ENCODE assay signal across 27 cellular contexts in the genomic region with DNA sequence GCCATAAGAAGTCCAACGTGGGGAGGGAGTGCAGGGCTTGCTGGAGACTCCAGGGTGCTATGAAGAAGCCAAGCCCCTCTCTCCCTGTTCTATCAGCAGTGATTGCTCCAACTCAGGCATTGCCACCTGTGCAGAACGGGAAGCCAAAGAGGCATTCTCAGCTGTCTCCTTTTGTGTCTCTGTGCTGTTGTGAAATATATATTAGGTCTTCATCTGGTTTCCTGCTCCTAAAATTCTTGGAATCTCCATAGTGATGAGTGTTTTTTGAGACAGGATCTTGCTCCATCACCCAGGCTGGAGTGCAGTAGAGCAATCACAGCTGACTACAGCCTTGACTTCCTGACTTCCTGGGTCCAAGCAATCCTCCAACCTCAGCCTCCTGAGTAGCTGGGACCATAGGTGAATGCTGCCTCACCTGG. TPM values are rescaled to one million over a fixed set of nuclear protein-coding genes. Genes with fewer than 3 reads are reported as not detected.
DNase-seq lines count a peak whose midpoint lies in the region; ATAC-seq and TF ChIP-seq lines count a peak whose summit lies in the region.
"Had no signal": no experiment of that assay in that cellular context is flagged by ENCODE, and none has a peak within 500 bp of the region (broad histone marks: within the 10 kb centered on the region; RNA-seq: fewer than 3 reads in every experiment).

No MANE protein-coding gene starts in this region.

- no TSS peak for BruUV-seq in MCF 10A (replicated peaks; lab: Mats Ljungman, UMichigan)

- intact Hi-C loops in spleen (cut with DNase I; ENCODE audit: low total_unique reads), result no loop called here
- intact Hi-C loops in MCF 10A (cut with micrococcal nuclease), result no loop called here

- no peaks in the 10 kb centered on the region for H3K4me1 ChIP-seq in spleen
- H3K4me1 ChIP-seq: breast epithelium, left lung, parathyroid adenoma, right lobe of liver had no signal

- no peak overlapping the region for H3K27ac ChIP-seq in spleen
- H3K27ac ChIP-seq: breast epithelium, coronary artery, left lung, parathyroid adenoma, right lobe of liver had no signal

- no peaks in the 10 kb centered on the region for H3K9me3 Mint-ChIP-seq in activated T-helper 17 cell treated with anti-CD3 and anti-CD28 coated beads, Interleukin-2, amount 50 U/mL, for 72 hours
- H3K9me3 Mint-ChIP-seq in MCF 10A (ENCODE audit: unreplicated experiment), result peaks cover 7% of the 10 kb centered on the region
- H3K9me3 Mint-ChIP-seq: type B pancreatic cell had no signal

- H3K4me3 ChIP-seq in foreskin fibroblast (ENCODE audit: low read depth in 1 of 2, low read length in 2 of 2), result no peak overlapping the region
- H3K4me3 ChIP-seq in skeletal muscle cell (ENCODE audit: low read depth, low read length), result no peak overlapping the region
- H3K4me3 ChIP-seq in spleen, result no peak overlapping the region
- H3K4me3 ChIP-seq: breast epithelium, coronary artery, left lung, right lobe of liver had no signal

- 47 to 84% (median 78%) methylated on average over 2 of the region's 2 CpGs for WGBS in spleen, 5 donors

- H3K36me3 Mint-ChIP-seq in activated T-helper 17 cell treated with anti-CD3 and anti-CD28 coated beads, Interleukin-2, amount 50 U/mL, for 72 hours (ENCODE audit: low read depth), result no peaks in the 10 kb centered on the region
- no peaks in the 10 kb centered on the region for H3K36me3 Mint-ChIP-seq in MCF 10A (ENCODE audit: insufficient read depth, unreplicated experiment)

- ATAC-seq in activated T-helper 17 cell treated with anti-CD3 and anti-CD28 coated beads, Interleukin-2, amount 50 U/mL, for 72 hours (replicated peaks), result no peak
- ATAC-seq: activated CD4-positive, alpha-beta T cell treated with anti-CD3 and anti-CD28 coated beads for 36 hours; left lung; Panc1; right lobe of liver had no signal

- H3K27me3 ChIP-seq in spleen (replicated peaks in 1 of 7), result no peaks in the 10 kb centered on the region
- H3K27me3 ChIP-seq: breast epithelium, left lung, right lobe of liver had no signal

- no peaks in the 10 kb centered on the region for H3K4me1 Mint-ChIP-seq in activated T-helper 17 cell treated with anti-CD3 and anti-CD28 coated beads, Interleukin-2, amount 50 U/mL, for 72 hours
- no peaks in the 10 kb centered on the region for H3K4me1 Mint-ChIP-seq in MCF 10A (ENCODE audit: insufficient read depth, unreplicated experiment)

- peak overlapping the region; percentile 17 for H3K27ac Mint-ChIP-seq in activated T-helper 17 cell treated with anti-CD3 and anti-CD28 coated beads, Interleukin-2, amount 50 U/mL, for 72 hours
- no peak overlapping the region for H3K27ac Mint-ChIP-seq in MCF 10A (ENCODE audit: low read depth, unreplicated experiment)
- H3K27ac Mint-ChIP-seq: activated CD4-positive, alpha-beta T cell treated with anti-CD3 and anti-CD28 coated beads for 36 hours; type B pancreatic cell had no signal

- H3K9me3 ChIP-seq in spleen, result no peaks in the 10 kb centered on the region
- H3K9me3 ChIP-seq: breast epithelium, left lung, right lobe of liver had no signal

- POLR2A ChIA-PET in MCF 10A (lab: Yijun Ruan, JAX), result interaction anchor here (0.7 kb wide), 1 partner anchor 83 kb away, joined by 4 read pairs; no protein-coding TSS in a partner anchor

- CTCF ChIA-PET in MCF 10A (lab: Yijun Ruan, JAX), result no interaction called here

- no peak for TF ChIP-seq POLR2A in spleen (IDR thresholded peaks at IDR 0.05)

- TF ChIP-seq CTCF in foreskin fibroblast (IDR thresholded peaks at IDR 0.05; ENCODE audit: low read depth, low read length) (no peak), spleen (IDR thresholded peaks at IDR 0.05 in 8 of 11, conservative IDR thresholded peaks at IDR 0.05 in 3 of 11) (no peak), MCF 10A (IDR thresholded peaks at IDR 0.05; ENCODE audit: unreplicated experiment) (no peak)

- no peaks in the 10 kb centered on the region for H3K27me3 Mint-ChIP-seq in activated T-helper 17 cell treated with anti-CD3 and anti-CD28 coated beads, Interleukin-2, amount 50 U/mL, for 72 hours
- no peaks in the 10 kb centered on the region for H3K27me3 Mint-ChIP-seq in MCF 10A (ENCODE audit: insufficient read depth, unreplicated experiment)
- H3K27me3 Mint-ChIP-seq: activated CD4-positive, alpha-beta T cell treated with anti-CD3 and anti-CD28 coated beads for 36 hours; type B pancreatic cell had no signal

- H3K36me3 ChIP-seq in spleen, result no peaks in the 10 kb centered on the region
- H3K36me3 ChIP-seq: breast epithelium, left lung, right lobe of liver had no signal

- no peak overlapping the region for H3K4me3 Mint-ChIP-seq in activated T-helper 17 cell treated with anti-CD3 and anti-CD28 coated beads, Interleukin-2, amount 50 U/mL, for 72 hours
- H3K4me3 Mint-ChIP-seq in MCF 10A (ENCODE audit: unreplicated experiment), result no peak overlapping the region
- H3K4me3 Mint-ChIP-seq: activated CD4-positive, alpha-beta T cell treated with anti-CD3 and anti-CD28 coated beads for 36 hours; type B pancreatic cell had no signal

- DNase-seq in GM04504 (ENCODE audit: low read depth) (peak; percentile 17), foreskin fibroblast (peak; percentile 29 to 54), skeletal muscle cell (ENCODE audit: low read depth) (peak; percentile 40), HuH-7 (ENCODE audit: low spot score) (no peak), spleen (no peak), MCF 10A (ENCODE audit: unreplicated experiment) (no peak), NCI-H510A treated with DMSO at 0.1 percent for 48 hours (lab: John Stamatoyannopoulos, UW) (no peak)
- DNase-seq: activated CD4-positive, alpha-beta T cell treated with anti-CD3 and anti-CD28 coated beads for 36 hours; activated CD8-positive, alpha-beta memory T cell treated with anti-CD3 and anti-CD28 coated beads for 24 hours; activated naive CD4-positive, alpha-beta T cell treated with Interleukin-2 at 50 U/mL for 16 hours; activated T-cell treated with anti-CD3 and anti-CD28 coated beads, Interleukin-2, amount 50 U/mL, for 48 hours; amniotic stem cell; DMS153; KBM-7; left lung; midbrain; NCI-H146; NCI-H510A; right lobe of liver; stimulated activated CD8-positive, alpha-beta memory T cell treated with anti-CD3 and anti-CD28 coated beads, Interleukin-4, amount 100 ng/mL, for 48 hours; T-helper 1 cell had no signal

RNA-seq across cellular contexts. Expression of gene AEBP2, which starts 51.2 kb away (rescaled TPM):
- 10 to 100 TPM; 65.6 to 82.9 TPM for total RNA-seq in activated T-helper 17 cell treated with anti-CD3 and anti-CD28 coated beads, Interleukin-2, amount 50 U/mL, for 72 hours
- total RNA-seq in spleen, result 10 to 100 TPM; 35.7 to 53.4 (median 44.1) TPM
- 10 to 100 TPM; 11.4 to 13.5 (median 13.0) TPM for polyA plus RNA-seq in spleen
- 41.0 and 49.2 TPM in 2 replicates for total RNA-seq in MCF 10A (2022)

Comparison
In these comparisons a context has a peak if more than half of its experiments do, and no peak if none do; other contexts are left out.
1. DNase-seq: peak in GM04504 (single experiment), foreskin fibroblast (2 of 2) and skeletal muscle cell (single experiment); none in HuH-7 (single experiment), spleen (single experiment), MCF 10A (single experiment) and NCI-H510A treated with DMSO at 0.1 percent for 48 hours (single experiment).